Comparison of ENCODE assay signal across 22 cellular contexts in genomic region chr20:55583036-55583435, GRCh38.
"Had no signal": no experiment of that assay in that cellular context is flagged by ENCODE, and none has a peak within 500 bp of the region (broad histone marks: within the 10 kb centered on the region; RNA-seq: fewer than 3 reads in every experiment).

No MANE protein-coding gene starts in this region.

- H3K27ac ChIP-seq: heart right ventricle, hepatocyte, left lung, lower lobe of right lung, ovary, right atrium auricular region, right lobe of liver, stomach, testis, thyroid gland, transverse colon, upper lobe of left lung had no signal

- H3K36me3 ChIP-seq: heart right ventricle, left lung, lower lobe of right lung, ovary, right atrium auricular region, right lobe of liver, stomach, thyroid gland, transverse colon, upper lobe of left lung had no signal

- ATAC-seq: heart right ventricle; left lung; lower lobe of right lung; natural killer cell; right lobe of liver; stimulated activated naive B cell treated with anti-CD40 and anti-IgM and Interleukin-4, amounts not matched to agents 10 μg/mL and 1 μg/mL and 100 μg/mL, for 72 hours; stimulated activated naive CD8-positive, alpha-beta T cell treated with anti-CD3 and anti-CD28 coated beads, Interleukin-15, Interleukin-2, amounts not matched to agents 100 U/mL and 50 U/mL, for 24 hours had no signal

- H3K79me2 ChIP-seq: hepatocyte had no signal

- H3K4me3 ChIP-seq: heart right ventricle, hepatocyte, left lung, lower lobe of right lung, ovary, right atrium auricular region, right lobe of liver, stomach, testis, thyroid gland, transverse colon, upper lobe of left lung had no signal

- H3K9me3 ChIP-seq: left lung, lower lobe of right lung, ovary, right atrium auricular region, right lobe of liver, stomach, testis, thyroid gland, transverse colon, upper lobe of left lung had no signal

- H3K4me2 ChIP-seq: hepatocyte had no signal

- DNase-seq: heart right ventricle; islet precursor cell; left lung; lower lobe of right lung; mesendoderm; naive B cell; natural killer cell; ovary; right lobe of liver; stimulated activated CD4-positive, alpha-beta T cell treated with anti-CD3 and anti-CD28 coated beads, Interleukin-12 subunit alpha, Interleukin-12 subunit beta, amount 100 ng/mL, for 4 hours; stimulated activated CD4-positive, alpha-beta T cell treated with anti-CD3 and anti-CD28 coated beads, Interleukin-15, amount 100 ng/mL, for 24 hours; stimulated activated CD4-positive, alpha-beta T cell treated with anti-CD3 and anti-CD28 coated beads, Interleukin-2, amount 100 ng/mL, for 24 hours; stimulated activated CD4-positive, alpha-beta T cell treated with anti-CD3 and anti-CD28 coated beads, Interleukin-4, amount 100 ng/mL, for 1 hour; stimulated activated naive B cell treated with anti-CD40 and anti-IgM and Interleukin-4, amounts not matched to agents 10 μg/mL and 1 μg/mL and 100 μg/mL, for 72 hours; stimulated activated naive CD8-positive, alpha-beta T cell treated with anti-CD3 and anti-CD28 coated beads, Interleukin-15, Interleukin-2, amounts not matched to agents 100 U/mL and 50 U/mL, for 24 hours; stomach; testis; thyroid gland; transverse colon; upper lobe of left lung had no signal

- H2AFZ ChIP-seq: hepatocyte had no signal

- H3K4me1 ChIP-seq: heart right ventricle, left lung, lower lobe of right lung, right atrium auricular region, right lobe of liver, stomach, testis, thyroid gland, transverse colon, upper lobe of left lung had no signal

- H3K27me3 ChIP-seq: heart right ventricle, hepatocyte, left lung, ovary, right atrium auricular region, right lobe of liver, stomach, testis, thyroid gland, transverse colon, upper lobe of left lung had no signal
